18 cellular contexts compared by ENCODE assay signal in the genomic region with DNA sequence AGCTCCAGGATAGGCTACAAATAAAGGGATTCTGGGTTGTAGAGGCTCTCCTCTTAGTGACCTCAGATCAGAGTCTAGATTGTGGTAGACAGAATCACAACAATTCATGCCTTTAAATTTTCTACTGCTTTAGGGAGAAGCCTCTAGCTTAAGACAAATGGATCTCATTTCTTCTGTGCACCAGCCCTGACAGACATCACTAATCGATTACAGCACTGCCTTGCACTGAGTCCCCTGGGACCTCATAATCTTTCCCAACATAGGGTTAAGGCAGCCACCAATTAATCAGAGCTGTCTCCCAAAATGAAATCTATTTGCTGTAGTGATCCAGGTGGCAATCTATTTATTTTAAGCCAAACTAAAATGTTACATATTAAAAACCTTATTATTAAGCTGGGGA.
"Had no signal": no experiment of that assay in that cellular context is flagged by ENCODE, and none has a peak within 500 bp of the region (broad histone marks: within the 10 kb centered on the region; RNA-seq: fewer than 3 reads in every experiment).

No MANE protein-coding gene starts in this region.

- DNase-seq: effector memory CD4-positive, alpha-beta T cell; heart left ventricle; hippocampal formation; mesendoderm; naive B cell; occipital lobe; right lobe of liver; stimulated activated CD4-positive, alpha-beta T cell treated with anti-CD3 and anti-CD28 coated beads, Interleukin-4, amount 100 ng/mL, for 1 hour; stimulated activated CD8-positive, alpha-beta memory T cell treated with anti-CD3 and anti-CD28 coated beads, Interleukin-4, amount 100 ng/mL, for 48 hours; stimulated activated naive CD8-positive, alpha-beta T cell treated with anti-CD3 and anti-CD28 coated beads, Interleukin-15, Interleukin-2, amounts not matched to agents 100 U/mL and 50 U/mL, for 24 hours had no signal

- H2AFZ ChIP-seq: parathyroid adenoma had no signal

- H3K9me3 Mint-ChIP-seq: nephron had no signal

- H3K9ac ChIP-seq: parathyroid adenoma had no signal

- FAIRE-seq: endometrium, frontal cortex had no signal

- H3K4me1 Mint-ChIP-seq: naive B cell; stimulated activated effector memory CD8-positive, alpha-beta T cell treated with anti-CD3 and anti-CD28 coated beads, Interleukin-12 subunit alpha, Interleukin-12 subunit beta, amount 100 ng/mL, for 72 hours had no signal

- ATAC-seq: esophagus mucosa; heart left ventricle; right lobe of liver; stimulated activated effector memory CD8-positive, alpha-beta T cell treated with anti-CD3 and anti-CD28 coated beads, Interleukin-12 subunit alpha, Interleukin-12 subunit beta, amount 100 ng/mL, for 72 hours; stimulated activated naive CD8-positive, alpha-beta T cell treated with anti-CD3 and anti-CD28 coated beads, Interleukin-15, Interleukin-2, amounts not matched to agents 100 U/mL and 50 U/mL, for 24 hours had no signal

- H3K4me3 ChIP-seq: heart left ventricle, prostate gland, right lobe of liver, tibial nerve had no signal

- H3K27ac Mint-ChIP-seq: stimulated activated effector memory CD8-positive, alpha-beta T cell treated with anti-CD3 and anti-CD28 coated beads, Interleukin-12 subunit alpha, Interleukin-12 subunit beta, amount 100 ng/mL, for 72 hours had no signal

- H3K36me3 ChIP-seq: heart left ventricle, prostate gland, right lobe of liver, tibial nerve had no signal

- H3K36me3 Mint-ChIP-seq: naive B cell; stimulated activated effector memory CD8-positive, alpha-beta T cell treated with anti-CD3 and anti-CD28 coated beads, Interleukin-12 subunit alpha, Interleukin-12 subunit beta, amount 100 ng/mL, for 72 hours had no signal

- H3K27me3 Mint-ChIP-seq: naive B cell had no signal

- H3K4me1 ChIP-seq: heart left ventricle, parathyroid adenoma, prostate gland, right lobe of liver, tibial nerve had no signal

- H3K9me3 ChIP-seq: prostate gland, right lobe of liver, tibial nerve had no signal

- H3K79me2 ChIP-seq: parathyroid adenoma had no signal

- H3K27ac ChIP-seq: heart left ventricle, parathyroid adenoma, prostate gland, right lobe of liver, tibial nerve had no signal

- H3K27me3 ChIP-seq: heart left ventricle, right lobe of liver, tibial nerve had no signal

- H3K4me3 Mint-ChIP-seq: naive B cell; nephron; stimulated activated effector memory CD8-positive, alpha-beta T cell treated with anti-CD3 and anti-CD28 coated beads, Interleukin-12 subunit alpha, Interleukin-12 subunit beta, amount 100 ng/mL, for 72 hours had no signal
